1 cellular context compared by ENCODE assay signal in the genomic region with DNA sequence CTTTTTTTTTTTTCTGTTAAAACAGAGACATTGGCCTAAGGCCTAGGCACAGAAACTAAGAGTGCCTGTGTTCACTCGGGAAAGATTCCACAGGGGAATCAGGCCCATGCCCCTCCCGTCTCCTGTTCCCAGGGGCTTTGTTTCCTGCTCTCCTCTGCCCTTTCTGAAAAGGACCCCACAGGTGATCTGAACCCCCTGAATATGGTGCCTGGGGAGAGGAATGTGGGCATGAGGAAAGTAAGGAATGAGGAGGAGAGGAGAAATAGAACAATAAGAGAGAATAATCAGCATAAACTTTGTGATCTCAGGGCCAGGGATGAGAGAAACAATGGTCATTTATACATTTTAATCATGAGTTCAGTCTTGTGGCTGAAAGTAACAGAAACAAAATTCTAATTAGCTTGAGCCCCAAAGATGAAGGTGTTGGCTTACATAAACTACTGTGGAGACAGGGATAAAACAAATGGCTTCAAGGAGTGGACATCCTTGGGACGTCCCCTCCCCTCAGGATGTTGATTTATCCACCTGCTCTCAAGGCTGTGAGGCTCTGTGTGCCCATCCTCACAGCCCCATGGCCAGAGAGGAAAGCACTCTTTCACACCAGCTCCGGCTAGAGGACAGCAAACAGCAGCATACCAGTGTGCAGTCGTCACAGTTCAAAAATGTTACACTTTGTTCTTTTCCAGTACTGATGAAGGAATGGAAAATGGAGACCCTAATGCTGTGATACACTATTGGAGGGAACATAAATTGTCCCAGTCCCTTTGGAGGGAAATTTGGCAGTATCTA.
TF ChIP-seq lines count a peak whose summit lies in the region.

No MANE protein-coding gene starts in this region.

TF ChIP-seq in GM23338, 12 proteins besides CTCF, POLR2A, EP300 and RAD21 (continued from another document):
- no peak for TF ChIP-seq ZNF114 (CRISPR knock-in tag; IDR thresholded peaks at IDR 0.05)
- TF ChIP-seq POLR2AphosphoS5 (IDR thresholded peaks at IDR 0.05; ENCODE audit: low read depth): no peak
- TF ChIP-seq, protein P1, sequence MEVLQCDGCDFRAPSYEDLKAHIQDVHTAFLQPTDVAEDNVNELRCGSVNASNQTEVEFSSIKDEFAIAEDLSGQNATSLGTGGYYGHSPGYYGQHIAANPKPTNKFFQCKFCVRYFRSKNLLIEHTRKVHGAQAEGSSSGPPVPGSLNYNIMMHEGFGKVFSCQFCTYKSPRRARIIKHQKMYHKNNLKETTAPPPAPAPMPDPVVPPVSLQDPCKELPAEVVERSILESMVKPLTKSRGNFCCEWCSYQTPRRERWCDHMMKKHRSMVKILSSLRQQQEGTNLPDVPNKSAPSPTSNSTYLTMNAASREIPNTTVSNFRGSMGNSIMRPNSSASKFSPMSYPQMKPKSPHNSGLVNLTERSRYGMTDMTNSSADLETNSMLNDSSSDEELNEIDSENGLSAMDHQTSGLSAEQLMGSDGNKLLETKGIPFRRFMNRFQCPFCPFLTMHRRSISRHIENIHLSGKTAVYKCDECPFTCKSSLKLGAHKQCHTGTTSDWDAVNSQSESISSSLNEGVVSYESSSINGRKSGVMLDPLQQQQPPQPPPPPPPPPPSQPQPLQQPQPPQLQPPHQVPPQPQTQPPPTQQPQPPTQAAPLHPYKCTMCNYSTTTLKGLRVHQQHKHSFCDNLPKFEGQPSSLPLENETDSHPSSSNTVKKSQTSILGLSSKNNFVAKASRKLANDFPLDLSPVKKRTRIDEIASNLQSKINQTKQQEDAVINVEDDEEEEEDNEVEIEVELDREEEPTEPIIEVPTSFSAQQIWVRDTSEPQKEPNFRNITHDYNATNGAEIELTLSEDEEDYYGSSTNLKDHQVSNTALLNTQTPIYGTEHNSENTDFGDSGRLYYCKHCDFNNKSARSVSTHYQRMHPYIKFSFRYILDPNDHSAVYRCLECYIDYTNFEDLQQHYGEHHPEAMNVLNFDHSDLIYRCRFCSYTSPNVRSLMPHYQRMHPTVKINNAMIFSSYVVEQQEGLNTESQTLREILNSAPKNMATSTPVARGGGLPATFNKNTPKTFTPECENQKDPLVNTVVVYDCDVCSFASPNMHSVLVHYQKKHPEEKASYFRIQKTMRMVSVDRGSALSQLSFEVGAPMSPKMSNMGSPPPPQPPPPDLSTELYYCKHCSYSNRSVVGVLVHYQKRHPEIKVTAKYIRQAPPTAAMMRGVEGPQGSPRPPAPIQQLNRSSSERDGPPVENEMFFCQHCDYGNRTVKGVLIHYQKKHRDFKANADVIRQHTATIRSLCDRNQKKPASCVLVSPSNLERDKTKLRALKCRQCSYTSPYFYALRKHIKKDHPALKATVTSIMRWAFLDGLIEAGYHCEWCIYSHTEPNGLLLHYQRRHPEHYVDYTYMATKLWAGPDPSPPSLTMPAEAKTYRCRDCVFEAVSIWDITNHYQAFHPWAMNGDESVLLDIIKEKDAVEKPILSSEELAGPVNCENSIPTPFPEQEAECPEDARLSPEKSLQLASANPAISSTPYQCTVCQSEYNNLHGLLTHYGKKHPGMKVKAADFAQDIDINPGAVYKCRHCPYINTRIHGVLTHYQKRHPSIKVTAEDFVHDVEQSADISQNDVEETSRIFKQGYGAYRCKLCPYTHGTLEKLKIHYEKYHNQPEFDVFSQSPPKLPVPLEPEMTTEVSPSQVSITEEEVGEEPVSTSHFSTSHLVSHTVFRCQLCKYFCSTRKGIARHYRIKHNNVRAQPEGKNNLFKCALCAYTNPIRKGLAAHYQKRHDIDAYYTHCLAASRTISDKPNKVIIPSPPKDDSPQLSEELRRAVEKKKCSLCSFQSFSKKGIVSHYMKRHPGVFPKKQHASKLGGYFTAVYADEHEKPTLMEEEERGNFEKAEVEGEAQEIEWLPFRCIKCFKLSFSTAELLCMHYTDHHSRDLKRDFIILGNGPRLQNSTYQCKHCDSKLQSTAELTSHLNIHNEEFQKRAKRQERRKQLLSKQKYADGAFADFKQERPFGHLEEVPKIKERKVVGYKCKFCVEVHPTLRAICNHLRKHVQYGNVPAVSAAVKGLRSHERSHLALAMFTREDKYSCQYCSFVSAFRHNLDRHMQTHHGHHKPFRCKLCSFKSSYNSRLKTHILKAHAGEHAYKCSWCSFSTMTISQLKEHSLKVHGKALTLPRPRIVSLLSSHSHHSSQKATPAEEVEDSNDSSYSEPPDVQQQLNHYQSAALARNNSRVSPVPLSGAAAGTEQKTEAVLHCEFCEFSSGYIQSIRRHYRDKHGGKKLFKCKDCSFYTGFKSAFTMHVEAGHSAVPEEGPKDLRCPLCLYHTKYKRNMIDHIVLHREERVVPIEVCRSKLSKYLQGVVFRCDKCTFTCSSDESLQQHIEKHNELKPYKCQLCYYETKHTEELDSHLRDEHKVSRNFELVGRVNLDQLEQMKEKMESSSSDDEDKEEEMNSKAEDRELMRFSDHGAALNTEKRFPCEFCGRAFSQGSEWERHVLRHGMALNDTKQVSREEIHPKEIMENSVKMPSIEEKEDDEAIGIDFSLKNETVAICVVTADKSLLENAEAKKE (CRISPR knock-in tag; IDR thresholded peaks at IDR 0.05): no peak
TF ChIP-seq in GM23338: peak in this region for 0.
